ENCODE assay signal across 9 cellular contexts in genomic region chr1:153345187-153346066, GRCh38. TPM values are rescaled to one million over a fixed set of nuclear protein-coding genes. Genes with fewer than 3 reads are reported as not detected.
DNase-seq lines count a peak whose midpoint lies in the region; ATAC-seq and TF ChIP-seq lines count a peak whose summit lies in the region.
"Had no signal": no experiment of that assay in that cellular context is flagged by ENCODE, and none has a peak within 500 bp of the region (broad histone marks: within the 10 kb centered on the region; RNA-seq: fewer than 3 reads in every experiment).

No MANE protein-coding gene starts in this region.

- H3K36me3 ChIP-seq in neuronal stem cell (replicated peaks in 1 of 2; ENCODE audit: control insufficient read depth in 2 of 2, insufficient read depth in 2 of 2, low read length in 2 of 2) (no peaks in the 10 kb centered on the region), upper lobe of right lung (no peaks in the 10 kb centered on the region), OCI-LY7 (ENCODE audit: insufficient read depth, low read length) (no peaks in the 10 kb centered on the region)

- H4K8ac ChIP-seq in neuronal stem cell (ENCODE audit: low read depth, low read length): no peak overlapping the region

- peak overlapping the region; percentile 85 for H3K4me3 Mint-ChIP-seq in T-helper 17 cell

- no peak overlapping the region for H2BK15ac ChIP-seq in neuronal stem cell (ENCODE audit: low read length)

- ATAC-seq in GM21737 (IDR thresholded peaks at IDR 0.05; ENCODE audit: unreplicated experiment) (peak; percentile 41), T-helper 17 cell (peak; percentile 76), GM18511 (IDR thresholded peaks at IDR 0.05; ENCODE audit: unreplicated experiment) (no peak), upper lobe of right lung (no peak)

- H3K9me2 ChIP-seq in OCI-LY7 (ENCODE audit: insufficient read depth, low read length): no peaks in the 10 kb centered on the region

- H3K23ac ChIP-seq in neuronal stem cell (ENCODE audit: low read depth, low read length, poor library complexity): peak overlapping the region; percentile 83

- no peaks in the 10 kb centered on the region for H3K79me2 ChIP-seq in OCI-LY7 (ENCODE audit: insufficient read depth, low read depth, low read length)

- H3K18ac ChIP-seq in neuronal stem cell (ENCODE audit: low read length): no peak overlapping the region

- no peak overlapping the region for H2AK5ac ChIP-seq in neuronal stem cell (ENCODE audit: low read depth, low read length)

- no TSS peak for BruUV-seq in OCI-LY7 (replicated peaks; lab: Mats Ljungman, UMichigan)

- H3K27ac Mint-ChIP-seq in T-helper 17 cell: peak overlapping the region; percentile 84

- H3K9me3 ChIP-seq in T-helper 17 cell (ENCODE audit: control insufficient read depth, low read length, poor library complexity, severe bottlenecking) (no peaks in the 10 kb centered on the region), neuronal stem cell (replicated peaks in 1 of 2; ENCODE audit: control insufficient read depth in 2 of 2, insufficient read depth in 1 of 2, low read depth in 1 of 2, low read length in 2 of 2) (no peaks in the 10 kb centered on the region), upper lobe of right lung (no peaks in the 10 kb centered on the region), OCI-LY7 (ENCODE audit: low read length) (no peaks in the 10 kb centered on the region)

- H2BK120ac ChIP-seq in neuronal stem cell (ENCODE audit: low read depth, low read length): no peak overlapping the region

- TF ChIP-seq CTCF in upper lobe of right lung (IDR thresholded peaks at IDR 0.05): no peak
- TF ChIP-seq CTCF in OCI-LY7 (conservative IDR thresholded peaks at IDR 0.05; ENCODE audit: low read length): no peak

- peaks cover 49% of the 10 kb centered on the region for H3K27me3 Mint-ChIP-seq in T-helper 17 cell

- H2BK5ac ChIP-seq in neuronal stem cell (ENCODE audit: low read length): no peak overlapping the region

- H3K36me3 Mint-ChIP-seq in T-helper 17 cell (ENCODE audit: low read depth): no peaks in the 10 kb centered on the region

- no peaks in the 10 kb centered on the region for H4K20me1 ChIP-seq in OCI-LY7 (ENCODE audit: insufficient read depth, low read length)

- H3K27ac ChIP-seq in neuronal stem cell (replicated peaks; ENCODE audit: low read length) (no peak overlapping the region), upper lobe of right lung (no peak overlapping the region), OCI-LY7 (ENCODE audit: low read depth, low read length, poor library complexity, severe bottlenecking) (no peak overlapping the region)

- H3K4me3 ChIP-seq in neuronal stem cell (ENCODE audit: low read length in 2 of 2): peak overlapping the region in 1 of 2 donors; percentile 51
- H3K4me3 ChIP-seq in upper lobe of right lung: no peak overlapping the region
- H3K4me3 ChIP-seq in OCI-LY7 (ENCODE audit: low read depth, low read length, poor library complexity, severe bottlenecking): no peak overlapping the region

- DNase-seq in DMS79 treated with DMSO at 0.1 percent for 48 hours (lab: John Stamatoyannopoulos, UW) (peak; percentile 53), T-helper 17 cell (no peak), neuronal stem cell (ENCODE audit: low spot score) (no peak), upper lobe of right lung (no peak), OCI-LY7 (ENCODE audit: low spot score) (no peak)
- DNase-seq: substantia nigra had no signal

- peak overlapping the region; percentile 73 for H2BK12ac ChIP-seq in neuronal stem cell (ENCODE audit: low read length)

- CTCF ChIA-PET in OCI-LY7 (lab: Charles Lee; ENCODE audit: unreplicated experiment): no interaction called here

- H3K4me2 ChIP-seq in neuronal stem cell (ENCODE audit: insufficient read depth, low read length, poor library complexity, severe bottlenecking): no peak overlapping the region
- H3K4me2 ChIP-seq in OCI-LY7 (ENCODE audit: low read length): no peak overlapping the region

- H3K14ac ChIP-seq in neuronal stem cell (ENCODE audit: low read length): no peak overlapping the region

- H3K4me1 Mint-ChIP-seq in T-helper 17 cell: peaks cover 41% of the 10 kb centered on the region

- no peak overlapping the region for H3K9ac ChIP-seq in neuronal stem cell (ENCODE audit: low read depth, low read length, poor library complexity)

- H4K91ac ChIP-seq in neuronal stem cell (ENCODE audit: low read depth, low read length, poor library complexity): no peak overlapping the region

- no peaks in the 10 kb centered on the region for H3K79me1 ChIP-seq in neuronal stem cell (ENCODE audit: low read depth, low read length)

- H2AFZ ChIP-seq in neuronal stem cell (ENCODE audit: low read length): no peak overlapping the region
- no peak overlapping the region for H2AFZ ChIP-seq in OCI-LY7 (ENCODE audit: low read length)

- POLR2A ChIA-PET in OCI-LY7 (lab: Charles Lee): no interaction called here

- intact Hi-C loops in upper lobe of right lung (cut with DNase I) (no loop called here), OCI-LY7 (cut with micrococcal nuclease; ENCODE audit: unreplicated experiment) (no loop called here)

- peaks cover 0 to 4% (median 0%) of the 10 kb centered on the region in 3 experiments for H3K27me3 ChIP-seq in neuronal stem cell (ENCODE audit: control insufficient read depth in 3 of 3, insufficient read depth in 3 of 3, low read depth in 1 of 3, low read length in 3 of 3)
- peaks cover 21% of the 10 kb centered on the region for H3K27me3 ChIP-seq in upper lobe of right lung

- peaks cover 0 to 2% of the 10 kb centered on the region in 2 donors for H3K4me1 ChIP-seq in neuronal stem cell (ENCODE audit: control insufficient read depth in 2 of 2, insufficient read depth in 1 of 2, low read depth in 1 of 2, low read length in 2 of 2)
- H3K4me1 ChIP-seq in upper lobe of right lung: peaks cover 9% of the 10 kb centered on the region
- no peaks in the 10 kb centered on the region for H3K4me1 ChIP-seq in OCI-LY7 (ENCODE audit: insufficient read depth, low read length, poor library complexity, severe bottlenecking)

- H3K4ac ChIP-seq in neuronal stem cell (ENCODE audit: low read length): no peak overlapping the region

- no CpG with 5 or more reads among the region's 14 CpGs for WGBS in neuronal stem cell (ENCODE audit: extremely low coverage in 2 of 2, insufficient read length in 2 of 2, insufficient replicate concordance in 1 of 2), 2 donors

RNA-seq across cellular contexts. Expression of gene PGLYRP4, which starts 3.2 kb away (rescaled TPM):
- total RNA-seq in T-helper 17 cell: not detected
- polyA plus RNA-seq in neuronal stem cell (2013, experiment 1 of 2): not detected
- polyA plus RNA-seq in neuronal stem cell (2013, experiment 2 of 2): not detected
- total RNA-seq in upper lobe of right lung: not detected
- total RNA-seq in OCI-LY7 (2014; rRNA removed; shearing (Covaris generic)): not detected in 2 replicates
- not detected in 2 replicates for total RNA-seq in OCI-LY7 (2022)
- total RNA-seq: SK-MEL-5 had no signal

RNA-seq across cellular contexts. Expression of gene S100A9, which starts 12.2 kb away (rescaled TPM):
- 100 to 1,000 TPM in 1 of 2 donors, 10 to 100 TPM in 1; 11.9 to 138 TPM for total RNA-seq in T-helper 17 cell
- not detected for polyA plus RNA-seq in neuronal stem cell (2013, experiment 1 of 2)
- polyA plus RNA-seq in neuronal stem cell (2013, experiment 2 of 2): not detected
- 418 TPM for total RNA-seq in upper lobe of right lung
- not detected in 2 replicates for total RNA-seq in OCI-LY7 (2014; rRNA removed; shearing (Covaris generic))
- not detected in 2 replicates for total RNA-seq in OCI-LY7 (2022)
- total RNA-seq: SK-MEL-5 had no signal

RNA-seq across cellular contexts. Expression of gene S100A12, which starts 30.0 kb away (rescaled TPM):
- total RNA-seq in T-helper 17 cell (1 to 10 TPM; 2.0 to 9.1 TPM), upper lobe of right lung (22.8 TPM), OCI-LY7 (2022) (not detected in 2 replicates)
- not detected for polyA plus RNA-seq in neuronal stem cell (2013, experiment 1 of 2)
- polyA plus RNA-seq in neuronal stem cell (2013, experiment 2 of 2): not detected
- not detected in 2 replicates for total RNA-seq in OCI-LY7 (2014; rRNA removed; shearing (Covaris generic))
- total RNA-seq: SK-MEL-5 had no signal

RNA-seq across cellular contexts. Expression of gene PGLYRP3, which starts 32.7 kb away (rescaled TPM):
- total RNA-seq in T-helper 17 cell (not detected), upper lobe of right lung (not detected), OCI-LY7 (2022) (not detected in 2 replicates)
- not detected for polyA plus RNA-seq in neuronal stem cell (2013, experiment 1 of 2)
- polyA plus RNA-seq in neuronal stem cell (2013, experiment 2 of 2): not detected
- not detected in 2 replicates for total RNA-seq in OCI-LY7 (2014; rRNA removed; shearing (Covaris generic))
- total RNA-seq: SK-MEL-5 had no signal

RNA-seq across cellular contexts. Expression of gene S100A8, which starts 45.4 kb away (rescaled TPM):
- total RNA-seq in T-helper 17 cell (100 to 1,000 TPM in 1 of 2 donors, 1 to 10 TPM in 1; 4.6 to 110 TPM), upper lobe of right lung (266 TPM), OCI-LY7 (2022) (not detected in 2 replicates)
- polyA plus RNA-seq in neuronal stem cell (2013, experiment 1 of 2): not detected
- not detected for polyA plus RNA-seq in neuronal stem cell (2013, experiment 2 of 2)
- total RNA-seq in OCI-LY7 (2014; rRNA removed; shearing (Covaris generic)): not detected in 2 replicates
- total RNA-seq: SK-MEL-5 had no signal

Comparison
In these comparisons a context has a peak if more than half of its experiments do, and no peak if none do; other contexts are left out.
1. ATAC-seq: peak in GM21737 (single experiment) and T-helper 17 cell (single experiment); none in GM18511 (single experiment) and upper lobe of right lung (single experiment).
2. RNA of gene S100A9, which starts 12.2 kb away (total RNA-seq): 418 TPM in upper lobe of right lung (single experiment) and 11.9 to 138 TPM in T-helper 17 cell; not detected in OCI-LY7; every median in the first group is over 10 times any median in the second.